In genomic region chr19:11710313-11710712, GRCh38 we compare ENCODE assay signal across 1 cellular context.
TF ChIP-seq lines count a peak whose summit lies in the region.

No MANE protein-coding gene starts in this region.

TF ChIP-seq in HepG2, 621 proteins besides CTCF, POLR2A, EP300 and RAD21 (continued from another document and continues in another):
- no peak for TF ChIP-seq ZBTB46 (CRISPR knock-in tag; IDR thresholded peaks at IDR 0.05; ENCODE audit: borderline replicate concordance)
- TF ChIP-seq TEF (CRISPR knock-in tag; IDR thresholded peaks at IDR 0.05) = no peak
- TF ChIP-seq ZNF576 (CRISPR knock-in tag; IDR thresholded peaks at IDR 0.05) = no peak
- TF ChIP-seq KLF15 (CRISPR knock-in tag; IDR thresholded peaks at IDR 0.05; ENCODE audit: borderline replicate concordance) = no peak
- no peak for TF ChIP-seq ZNF556 (CRISPR knock-in tag; IDR thresholded peaks at IDR 0.05; ENCODE audit: borderline replicate concordance)
- no peak for TF ChIP-seq NCOR1 (IDR thresholded peaks at IDR 0.05; ENCODE audit: borderline replicate concordance, low read length)
- TF ChIP-seq ZBTB8A (CRISPR knock-in tag; IDR thresholded peaks at IDR 0.05; ENCODE audit: borderline replicate concordance, low read depth) = no peak
- no peak for TF ChIP-seq PHB2 (IDR thresholded peaks at IDR 0.05; ENCODE audit: partially characterized antibody)
- TF ChIP-seq THAP9 (CRISPR knock-in tag; IDR thresholded peaks at IDR 0.05; ENCODE audit: borderline replicate concordance) = peak; percentile 16; the same call in 1 of the 2 replicates
- TF ChIP-seq GMEB1 (CRISPR knock-in tag; IDR thresholded peaks at IDR 0.05; ENCODE audit: borderline replicate concordance) = no peak
- no peak for TF ChIP-seq SALL2 (CRISPR knock-in tag; IDR thresholded peaks at IDR 0.05)
- TF ChIP-seq FOSL1 (CRISPR knock-in tag; IDR thresholded peaks at IDR 0.05; ENCODE audit: borderline replicate concordance) = no peak
- no peak for TF ChIP-seq CENPX (CRISPR knock-in tag; IDR thresholded peaks at IDR 0.05)
- TF ChIP-seq PPARG (CRISPR knock-in tag; conservative IDR thresholded peaks at IDR 0.05) = no peak
- TF ChIP-seq GRHL1 (CRISPR knock-in tag; conservative IDR thresholded peaks at IDR 0.05) = no peak
- TF ChIP-seq ZNF607 (CRISPR knock-in tag; IDR thresholded peaks at IDR 0.05; ENCODE audit: borderline replicate concordance) = 0 out of 2 replicates have a peak, but pooled peaks have one; percentile 44
- no peak for TF ChIP-seq PRMT3 (CRISPR knock-in tag; IDR thresholded peaks at IDR 0.05; ENCODE audit: borderline replicate concordance, low read depth)
- no peak for TF ChIP-seq ZNF460 (CRISPR knock-in tag; IDR thresholded peaks at IDR 0.05; ENCODE audit: borderline replicate concordance)
- no peak for TF ChIP-seq ZNF318 (CRISPR knock-in tag; IDR thresholded peaks at IDR 0.05)
- TF ChIP-seq KDM4B (CRISPR knock-in tag; IDR thresholded peaks at IDR 0.05) = no peak
- no peak for TF ChIP-seq SMAD9 (CRISPR knock-in tag; IDR thresholded peaks at IDR 0.05)
- TF ChIP-seq PCBP1 (IDR thresholded peaks at IDR 0.05; ENCODE audit: borderline replicate concordance, low read depth, low read length) = no peak
- TF ChIP-seq NRL (CRISPR knock-in tag; IDR thresholded peaks at IDR 0.05; ENCODE audit: borderline replicate concordance) = no peak
- TF ChIP-seq ZNF451 (CRISPR knock-in tag; IDR thresholded peaks at IDR 0.05) = no peak
- TF ChIP-seq ZNF878 (CRISPR knock-in tag; IDR thresholded peaks at IDR 0.05) = no peak
- no peak for TF ChIP-seq GATAD2A (CRISPR knock-in tag; IDR thresholded peaks at IDR 0.05)
- no peak for TF ChIP-seq TRAFD1 (CRISPR knock-in tag; IDR thresholded peaks at IDR 0.05; ENCODE audit: borderline replicate concordance)
- TF ChIP-seq TFDP1 (CRISPR knock-in tag; IDR thresholded peaks at IDR 0.05; ENCODE audit: borderline replicate concordance) = peak; percentile 69; the same call in 1 of the 2 replicates
- TF ChIP-seq SRF (IDR thresholded peaks at IDR 0.05; ENCODE audit: low read depth, low read length) = no peak
- no peak for TF ChIP-seq ETV5 (CRISPR knock-in tag; IDR thresholded peaks at IDR 0.05; ENCODE audit: borderline replicate concordance)
- TF ChIP-seq PHF8 (CRISPR knock-in tag; IDR thresholded peaks at IDR 0.05) = no peak
- TF ChIP-seq MED8 (CRISPR knock-in tag; IDR thresholded peaks at IDR 0.05; ENCODE audit: insufficient replicate concordance) = no peak
- TF ChIP-seq ZNF205 (CRISPR knock-in tag; IDR thresholded peaks at IDR 0.05) = no peak
- 0 out of 2 replicates have a peak, but pooled peaks have one; percentile 22 for TF ChIP-seq ZNF605 (CRISPR knock-in tag; IDR thresholded peaks at IDR 0.05)
- peak; percentile 34; the same call in 1 of the 2 replicates for TF ChIP-seq MYC (CRISPR knock-in tag; IDR thresholded peaks at IDR 0.05; ENCODE audit: borderline replicate concordance)
- TF ChIP-seq ZNF746 (CRISPR knock-in tag; IDR thresholded peaks at IDR 0.05) = no peak
- TF ChIP-seq NONO (IDR thresholded peaks at IDR 0.05) = no peak
- TF ChIP-seq NONO (CRISPR knock-in tag; conservative IDR thresholded peaks at IDR 0.05) = no peak
- TF ChIP-seq SALL1 (CRISPR knock-in tag; IDR thresholded peaks at IDR 0.05) = peak; percentile 35; the same call in 1 of the 2 replicates
